In the genomic region with DNA sequence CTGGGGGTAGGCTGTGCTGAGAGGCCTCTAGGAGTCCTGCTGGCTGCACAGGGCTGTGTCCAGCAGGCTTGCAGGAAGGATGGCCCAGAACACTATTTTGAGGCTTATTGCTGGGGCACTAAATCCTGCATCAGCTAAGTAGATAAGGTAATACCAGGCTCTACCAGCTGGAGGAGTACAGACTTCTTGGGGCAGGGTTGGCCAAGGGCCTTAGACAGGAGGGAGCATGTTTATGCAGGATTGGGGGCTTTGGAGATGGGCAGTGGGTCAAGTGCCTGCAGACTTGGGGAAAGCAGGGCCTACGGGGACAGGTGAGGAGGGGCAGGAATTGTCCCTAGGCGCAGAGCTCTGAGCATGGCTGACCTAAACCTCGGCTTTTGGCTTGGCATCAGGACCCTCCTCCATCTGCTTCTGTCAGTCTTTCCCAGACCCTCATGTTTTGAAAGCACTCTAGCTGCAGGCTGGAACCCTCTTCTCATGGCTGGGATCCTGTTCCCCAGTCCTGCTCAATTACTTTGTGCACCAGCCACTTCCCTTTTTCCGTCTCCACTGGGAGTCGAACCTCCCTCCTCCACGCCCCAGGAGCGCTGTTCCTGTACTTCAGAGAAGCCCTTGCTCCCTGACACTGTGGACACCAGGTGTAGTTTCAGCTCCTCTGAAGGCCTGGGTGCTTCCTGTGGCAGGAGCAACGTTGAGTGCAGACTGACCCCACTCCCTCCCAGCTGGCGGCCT, we compare ENCODE assay signal across 13 cellular contexts.
DNase-seq lines count a peak whose midpoint lies in the region; ATAC-seq and TF ChIP-seq lines count a peak whose summit lies in the region.
"Had no signal": no experiment of that assay in that cellular context is flagged by ENCODE, and none has a peak within 500 bp of the region (broad histone marks: within the 10 kb centered on the region; RNA-seq: fewer than 3 reads in every experiment).

No MANE protein-coding gene starts in this region.

- no peaks in the 10 kb centered on the region for H3K27me3 ChIP-seq in breast epithelium
- H3K27me3 ChIP-seq: BLaER1 had no signal

- H3K9me2 ChIP-seq in OCI-LY7 (ENCODE audit: insufficient read depth, low read length), result no peaks in the 10 kb centered on the region

- POLR2A ChIA-PET in MCF 10A (lab: Yijun Ruan, JAX) (interaction anchor here (0.6 kb wide), 1 partner anchor 14 kb away, joined by 3 read pairs; no protein-coding TSS in a partner anchor), OCI-LY7 (lab: Charles Lee) (no interaction called here)

- H3K4me2 ChIP-seq in OCI-LY7 (ENCODE audit: low read length), result no peak overlapping the region
- H3K4me2 ChIP-seq: BLaER1 had no signal

- H3K36me3 Mint-ChIP-seq in MCF 10A (ENCODE audit: insufficient read depth, unreplicated experiment) (no peaks in the 10 kb centered on the region), type B pancreatic cell (peaks cover 3% of the 10 kb centered on the region)

- DNase-seq in MCF 10A (ENCODE audit: unreplicated experiment) (no peak), breast epithelium (ENCODE audit: low spot score in 2 of 2) (no peak), OCI-LY7 (ENCODE audit: low spot score) (peak; percentile 10), erythroblast (lab: John Stamatoyannopoulos, UW) (peak; percentile 14 to 19), type B pancreatic cell (ENCODE audit: extremely low spot score, unreplicated experiment) (no peak), left ventricle myocardium superior (no peak)
- DNase-seq in activated CD8-positive, alpha-beta memory T cell treated with anti-CD3 and anti-CD28 coated beads for 24 hours, result no peak
- DNase-seq: activated CD4-positive, alpha-beta T cell treated with anti-CD3 and anti-CD28 coated beads for 1 hour; activated gamma-delta T cell; NCI-H1694 treated with DMSO at 0.1 percent for 48 hours had no signal

- H3K4me1 Mint-ChIP-seq in MCF 10A (ENCODE audit: insufficient read depth, unreplicated experiment), result peaks cover 5% of the 10 kb centered on the region
- H3K4me1 Mint-ChIP-seq in type B pancreatic cell (ENCODE audit: unreplicated experiment), result no peaks in the 10 kb centered on the region

- H3K4me3 Mint-ChIP-seq in MCF 10A (ENCODE audit: unreplicated experiment) (no peak overlapping the region), type B pancreatic cell (no peak overlapping the region)

- H3K27ac ChIP-seq in breast epithelium (no peak overlapping the region), OCI-LY7 (ENCODE audit: low read depth, low read length, poor library complexity, severe bottlenecking) (no peak overlapping the region)
- H3K27ac ChIP-seq: BLaER1, RWPE1 had no signal

- no peaks in the 10 kb centered on the region for H3K36me3 ChIP-seq in breast epithelium
- H3K36me3 ChIP-seq in OCI-LY7 (ENCODE audit: insufficient read depth, low read length), result no peaks in the 10 kb centered on the region
- H3K36me3 ChIP-seq: BLaER1 had no signal

- CTCF ChIA-PET in MCF 10A (lab: Yijun Ruan, JAX) (interaction anchor here (0.6 to 1.1 kb wide), 3 partner anchors 18 to 70 kb away, joined by 3 read pairs; no protein-coding TSS in a partner anchor), OCI-LY7 (lab: Charles Lee; ENCODE audit: unreplicated experiment) (no interaction called here)

- H3K9me3 Mint-ChIP-seq in MCF 10A (ENCODE audit: unreplicated experiment) (peaks cover 8% of the 10 kb centered on the region), type B pancreatic cell (peaks cover 5% of the 10 kb centered on the region)

- H3K4me3 ChIP-seq in breast epithelium (no peak overlapping the region), OCI-LY7 (ENCODE audit: low read depth, low read length, poor library complexity, severe bottlenecking) (no peak overlapping the region)
- H3K4me3 ChIP-seq: BLaER1 had no signal

- no peak overlapping the region for H2AFZ ChIP-seq in OCI-LY7 (ENCODE audit: low read length)

- TF ChIP-seq POLR2A in breast epithelium (IDR thresholded peaks at IDR 0.05) (no peak), erythroblast (IDR thresholded peaks at IDR 0.05; ENCODE audit: low read length) (no peak)

- ATAC-seq in HG02938 (IDR thresholded peaks at IDR 0.05; ENCODE audit: unreplicated experiment), result no peak
- ATAC-seq in left ventricle myocardium superior, result no peak

- H3K27me3 Mint-ChIP-seq in MCF 10A (ENCODE audit: insufficient read depth, unreplicated experiment) (no peaks in the 10 kb centered on the region), type B pancreatic cell (no peaks in the 10 kb centered on the region)

- no peaks in the 10 kb centered on the region for H4K20me1 ChIP-seq in OCI-LY7 (ENCODE audit: insufficient read depth, low read length)
- H4K20me1 ChIP-seq: BLaER1 had no signal

- H3K27ac Mint-ChIP-seq in MCF 10A (ENCODE audit: low read depth, unreplicated experiment) (no peak overlapping the region), type B pancreatic cell (no peak overlapping the region)

- H3K9me3 ChIP-seq in breast epithelium (peaks cover 6% of the 10 kb centered on the region in 2 donors), OCI-LY7 (ENCODE audit: low read length) (no peaks in the 10 kb centered on the region)

- H3K79me2 ChIP-seq in OCI-LY7 (ENCODE audit: insufficient read depth, low read depth, low read length), result no peaks in the 10 kb centered on the region

- BruUV-seq in MCF 10A (replicated peaks; lab: Mats Ljungman, UMichigan), result no TSS peak
- no TSS peak for BruUV-seq in OCI-LY7 (replicated peaks; lab: Mats Ljungman, UMichigan)

- H3K4me1 ChIP-seq in breast epithelium (no peaks in the 10 kb centered on the region), OCI-LY7 (ENCODE audit: insufficient read depth, low read length, poor library complexity, severe bottlenecking) (no peaks in the 10 kb centered on the region)

- peak; percentile 25 for TF ChIP-seq CTCF in MCF 10A (IDR thresholded peaks at IDR 0.05; ENCODE audit: unreplicated experiment)
- TF ChIP-seq CTCF in breast epithelium (IDR thresholded peaks at IDR 0.05), result no peak
- peak; percentile 40 for TF ChIP-seq CTCF in OCI-LY7 (conservative IDR thresholded peaks at IDR 0.05; ENCODE audit: low read length)
- peak; percentile 18 for TF ChIP-seq CTCF in type B pancreatic cell (conservative IDR thresholded peaks at IDR 0.05)

- intact Hi-C loops in MCF 10A (cut with micrococcal nuclease) (no loop called here), breast epithelium (cut with DNase I; ENCODE audit: low total_unique reads) (no loop called here), OCI-LY7 (cut with micrococcal nuclease; ENCODE audit: unreplicated experiment) (no loop called here), left ventricle myocardium superior (cut with micrococcal nuclease) (no loop called here)

Comparison
In these comparisons a context has a peak if more than half of its experiments do, and no peak if none do; other contexts are left out.
1. CTCF ChIP-seq: peak in MCF 10A (single experiment), OCI-LY7 (single experiment) and type B pancreatic cell (single experiment); none in breast epithelium (0 of 3).
2. DNase-seq: peak in OCI-LY7 (single experiment) and erythroblast (2 of 2); none in MCF 10A (single experiment), breast epithelium (0 of 2), type B pancreatic cell (single experiment), activated CD8-positive, alpha-beta memory T cell treated with anti-CD3 and anti-CD28 coated beads for 24 hours (single experiment) and left ventricle myocardium superior (single experiment).